ENCODE assay signal across 8 cellular contexts in the genomic region with DNA sequence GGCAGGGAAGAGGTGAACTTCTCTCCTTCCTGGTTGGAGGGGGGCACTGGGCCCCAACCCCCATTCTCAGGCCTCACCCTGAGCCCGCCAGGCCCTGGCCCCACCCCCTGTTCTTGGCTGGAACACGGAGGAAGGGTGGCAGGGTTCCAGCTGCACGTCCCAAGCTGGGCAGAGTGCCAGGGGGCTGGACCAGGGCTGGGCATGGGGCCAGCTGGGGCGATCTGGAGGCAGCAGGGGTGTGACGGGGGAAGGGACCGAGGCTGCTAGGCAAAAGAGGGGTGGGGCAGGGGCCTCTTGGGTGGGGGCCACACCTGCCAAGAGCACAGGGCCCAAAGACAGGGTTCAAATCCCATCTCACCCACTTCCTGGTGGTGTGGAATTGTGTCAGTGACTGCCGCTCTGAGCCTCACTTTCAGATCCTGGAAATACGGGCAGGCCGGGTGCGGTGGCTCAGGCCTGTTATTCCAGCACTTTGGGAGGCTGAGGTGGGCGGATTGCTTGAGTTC. TPM values are rescaled to one million over a fixed set of nuclear protein-coding genes. Genes with fewer than 3 reads are reported as not detected.
DNase-seq lines count a peak whose midpoint lies in the region; ATAC-seq and TF ChIP-seq lines count a peak whose summit lies in the region.

No MANE protein-coding gene starts in this region.

- H3K27ac ChIP-seq in brain microvascular endothelial cell (no peak overlapping the region), spleen (peak overlapping the region; percentile 69 to 93 (median 84)), MM.1S (ENCODE audit: low read length) (no peak overlapping the region)

- no peak overlapping the region for H3K4me2 ChIP-seq in MM.1S (ENCODE audit: low read depth, low read length)

- peak overlapping the region; percentile 5 for H3K4me3 ChIP-seq in brain microvascular endothelial cell (ENCODE audit: low read depth, low read length)
- H3K4me3 ChIP-seq in spleen = peak overlapping the region in 7 of 8 donors; percentile 13 to 71 (median 36)
- no peak overlapping the region for H3K4me3 ChIP-seq in MM.1S (ENCODE audit: low read length)

- no peaks in the 10 kb centered on the region for H4K20me1 ChIP-seq in MM.1S (ENCODE audit: insufficient read depth, low read length)

- H3K4me1 ChIP-seq in spleen (peaks cover 0 to 76% (median 29%) of the 10 kb centered on the region in 6 donors), MM.1S (ENCODE audit: low read length) (no peaks in the 10 kb centered on the region)

- TF ChIP-seq CTCF in brain microvascular endothelial cell (IDR thresholded peaks at IDR 0.05; ENCODE audit: low read depth, low read length, missing control alignments) (no peak), spleen (IDR thresholded peaks at IDR 0.05 in 8 of 11, conservative IDR thresholded peaks at IDR 0.05 in 3 of 11) (no peak), MM.1S (IDR thresholded peaks at IDR 0.05; ENCODE audit: low read length) (no peak)

- H3K9me2 ChIP-seq in MM.1S (replicated peaks; ENCODE audit: insufficient read depth, low read length) = no peaks in the 10 kb centered on the region

- no peaks in the 10 kb centered on the region for H3F3A ChIP-seq in MM.1S (ENCODE audit: insufficient read depth, low read length)

- WGBS in spleen, 5 donors = 13 to 32% (median 23%) methylated on average over 8 to 11 of the region's 11 CpGs

- ATAC-seq in stimulated activated naive CD8-positive, alpha-beta T cell treated with anti-CD3 and anti-CD28 coated beads, Interleukin-15, Interleukin-2, amounts not matched to agents 100 U/mL and 50 U/mL, for 24 hours = no peak
- no peak for ATAC-seq in GM19467 (IDR thresholded peaks at IDR 0.05; ENCODE audit: unreplicated experiment)

- peaks cover 0 to 3% (median 0%) of the 10 kb centered on the region in 8 donors for H3K9me3 ChIP-seq in spleen
- H3K9me3 ChIP-seq in MM.1S (replicated peaks; ENCODE audit: insufficient read depth, low read length) = no peaks in the 10 kb centered on the region

- H3K36me3 ChIP-seq in brain microvascular endothelial cell (replicated peaks) (no peaks in the 10 kb centered on the region), spleen (peaks cover 0 to 9% (median 0%) of the 10 kb centered on the region in 6 donors), MM.1S (replicated peaks; ENCODE audit: insufficient read depth, low read length) (no peaks in the 10 kb centered on the region)

- H3K79me2 ChIP-seq in MM.1S (ENCODE audit: low read length) = no peaks in the 10 kb centered on the region

- TF ChIP-seq POLR2A in spleen (IDR thresholded peaks at IDR 0.05) = no peak

- H3K27me3 ChIP-seq in brain microvascular endothelial cell (replicated peaks) (no peaks in the 10 kb centered on the region), spleen (replicated peaks in 1 of 7) (peaks cover 0 to 63% (median 9%) of the 10 kb centered on the region in 7 donors), MM.1S (replicated peaks; ENCODE audit: insufficient read depth, low read length) (peaks cover 64% of the 10 kb centered on the region)

- in situ Hi-C loops in brain microvascular endothelial cell (cut with HindIII; ENCODE audit: low pct_ligation_motif_present, low sequenced_read_pairs) = no loop called here

- intact Hi-C loops in spleen (cut with DNase I; ENCODE audit: low total_unique reads) = no loop called here

- H2AFZ ChIP-seq in MM.1S (ENCODE audit: low read length) = no peak overlapping the region

- H3K9ac ChIP-seq in MM.1S (ENCODE audit: low read length) = no peak overlapping the region

- DNase-seq in EL (peak; percentile 82), NCI-H2196 (lab: John Stamatoyannopoulos, UW; ENCODE audit: unreplicated experiment) (peak; percentile 98), brain microvascular endothelial cell (peak; percentile 83), iPS-NIHi11 (ENCODE audit: low spot score) (peak; percentile 63), spleen (peak; percentile 90), MM.1S (no peak)
- no peak for DNase-seq in stimulated activated naive CD8-positive, alpha-beta T cell treated with anti-CD3 and anti-CD28 coated beads, Interleukin-15, Interleukin-2, amounts not matched to agents 100 U/mL and 50 U/mL, for 24 hours

RNA-seq across cellular contexts. Expression of a gene that starts 2.2 kb away (rescaled TPM):
- 100 to 1,000 TPM in 2 of 7 donors, 10 to 100 TPM in 5; 25.9 to 126 (median 97.5) TPM for total RNA-seq in spleen
- 10 to 100 TPM in 2 of 3 donors, 1 to 10 TPM in 1; 5.0 to 82.7 (median 18.7) TPM for polyA plus RNA-seq in spleen

RNA-seq across cellular contexts. Expression of a gene that starts 47.8 kb away (rescaled TPM):
- 10 to 100 TPM; 61.1 to 87.3 (median 74.2) TPM for total RNA-seq in spleen
- polyA plus RNA-seq in spleen = 10 to 100 TPM; 26.5 to 67.5 (median 29.8) TPM

Comparison
In these comparisons a context has a peak if more than half of its experiments do, and no peak if none do; other contexts are left out.
1. DNase-seq: peak in EL (single experiment), NCI-H2196 (single experiment), brain microvascular endothelial cell (single experiment), iPS-NIHi11 (single experiment) and spleen (single experiment); none in MM.1S (single experiment) and stimulated activated naive CD8-positive, alpha-beta T cell treated with anti-CD3 and anti-CD28 coated beads, Interleukin-15, Interleukin-2, amounts not matched to agents 100 U/mL and 50 U/mL, for 24 hours (single experiment).
2. H3K27ac ChIP-seq: peak in spleen (8 of 8); none in brain microvascular endothelial cell (single experiment) and MM.1S (single experiment).